ENCODE assay signal across 2 cellular contexts in genomic region chr5:103562453-103563157, GRCh38.
TF ChIP-seq lines count a peak whose summit lies in the region.

TSS of gene NUDT12 (minus strand) at chr5:103562789. CDS start at chr5:103560248, 2,541 bp downstream.

TF ChIP-seq in GM23338, 12 proteins besides CTCF, POLR2A, EP300 and RAD21:
- TF ChIP-seq POLR2AphosphoS5 (IDR thresholded peaks at IDR 0.05; ENCODE audit: low read depth): peak; percentile 84
- no peak for TF ChIP-seq REST (IDR thresholded peaks at IDR 0.05; ENCODE audit: unreplicated experiment)
- no peak for TF ChIP-seq JUNB (IDR thresholded peaks at IDR 0.05; ENCODE audit: unreplicated experiment)
- peak; percentile 67 for TF ChIP-seq ETS1 (IDR thresholded peaks at IDR 0.05)
- TF ChIP-seq ZNF114 (CRISPR knock-in tag; IDR thresholded peaks at IDR 0.05): no peak
- TF ChIP-seq NANOG (IDR thresholded peaks at IDR 0.05; ENCODE audit: borderline replicate concordance): no peak

TF ChIP-seq in SK-N-SH, 30 proteins besides CTCF, POLR2A, EP300 and RAD21 (continued from another document):
- no peak for TF ChIP-seq FOXM1 (IDR thresholded peaks at IDR 0.05; ENCODE audit: low read depth)
- TF ChIP-seq GABPA (IDR thresholded peaks at IDR 0.05; ENCODE audit: low read depth): peak; percentile 75
- no peak for TF ChIP-seq TCF12 (IDR thresholded peaks at IDR 0.05)
- TF ChIP-seq MXI1 (IDR thresholded peaks at IDR 0.05; ENCODE audit: low read depth, low read length): no peak; the same call in 1 of the 2 replicates
- no peak for TF ChIP-seq RXRA (IDR thresholded peaks at IDR 0.05; ENCODE audit: borderline replicate concordance, low read depth)
- no peak for TF ChIP-seq RFX5 (IDR thresholded peaks at IDR 0.05; ENCODE audit: low read length)
- no peak for TF ChIP-seq CHD2 (IDR thresholded peaks at IDR 0.05; ENCODE audit: low read length, partially characterized antibody)
- TF ChIP-seq FOSL2 (IDR thresholded peaks at IDR 0.05; ENCODE audit: borderline replicate concordance, low read depth): no peak
- 0 out of 2 replicates have a peak, but pooled peaks have one; percentile 2 for TF ChIP-seq RCOR1 (IDR thresholded peaks at IDR 0.05; ENCODE audit: low read length)
- TF ChIP-seq NFIC (IDR thresholded peaks at IDR 0.05; ENCODE audit: borderline replicate concordance): 0 out of 2 replicates have a peak, but pooled peaks have one; percentile 4
- no peak for TF ChIP-seq USF1 (IDR thresholded peaks at IDR 0.05; ENCODE audit: borderline replicate concordance, low read depth)
- peak; percentile 58; the same call in 1 of the 2 replicates for TF ChIP-seq SIN3A (IDR thresholded peaks at IDR 0.05; ENCODE audit: borderline replicate concordance, low read depth, low read length)
- TF ChIP-seq MAX (IDR thresholded peaks at IDR 0.05; ENCODE audit: low read depth): peak; percentile 36; the same call in 1 of the 2 replicates
- no peak; the same call in 1 of the 2 replicates for TF ChIP-seq REST (IDR thresholded peaks at IDR 0.05; ENCODE audit: low read depth, low read length)
- no peak for TF ChIP-seq PBX3 (IDR thresholded peaks at IDR 0.05)
- no peak for TF ChIP-seq SMC3 (IDR thresholded peaks at IDR 0.05; ENCODE audit: low read depth, low read length)
- no peak for TF ChIP-seq USF2 (IDR thresholded peaks at IDR 0.05; ENCODE audit: borderline replicate concordance, low read depth, low read length)
- peak; percentile 92 for TF ChIP-seq POLR2AphosphoS5 (IDR thresholded peaks at IDR 0.05; ENCODE audit: low read depth, low read length)
- TF ChIP-seq ELF1 (IDR thresholded peaks at IDR 0.05): no peak; the same call in 1 of the 2 replicates
- no peak for TF ChIP-seq IRF3 (IDR thresholded peaks at IDR 0.05; ENCODE audit: low read depth, low read length)
- TF ChIP-seq NRF1 (IDR thresholded peaks at IDR 0.05; ENCODE audit: low read depth, low read length): peak; percentile 67
- TF ChIP-seq YY1 (IDR thresholded peaks at IDR 0.05; ENCODE audit: low read depth): no peak
- no peak for TF ChIP-seq MEF2A (IDR thresholded peaks at IDR 0.05; ENCODE audit: borderline replicate concordance, low read depth)
- no peak for TF ChIP-seq ZBTB33 (IDR thresholded peaks at IDR 0.05; ENCODE audit: borderline replicate concordance, low read depth)
- TF ChIP-seq TAF1 (IDR thresholded peaks at IDR 0.05; ENCODE audit: borderline replicate concordance, low read depth, low read length): peak; percentile 51; the same call in 1 of the 2 replicates
- 0 out of 2 replicates have a peak, but pooled peaks have one; percentile 10 for TF ChIP-seq GATA2 (CRISPR knock-in tag; IDR thresholded peaks at IDR 0.05)
- TF ChIP-seq JUND (IDR thresholded peaks at IDR 0.05): no peak
- no peak for TF ChIP-seq EZH2phosphoT487 (IDR thresholded peaks at IDR 0.05; ENCODE audit: borderline replicate concordance, low read depth)
- TF ChIP-seq TEAD4 (IDR thresholded peaks at IDR 0.05; ENCODE audit: borderline replicate concordance, insufficient read depth): no peak
